In genomic region chr7:11529382-11529781, GRCh38 we compare ENCODE assay signal across 17 cellular contexts.
DNase-seq lines count a peak whose midpoint lies in the region; TF ChIP-seq lines count a peak whose summit lies in the region.
"Had no signal": no experiment of that assay in that cellular context is flagged by ENCODE, and none has a peak within 500 bp of the region (broad histone marks: within the 10 kb centered on the region; RNA-seq: fewer than 3 reads in every experiment).

No MANE protein-coding gene starts in this region.

- H3K56ac ChIP-seq in mesendoderm (ENCODE audit: low read length), result no peak overlapping the region

- no peak overlapping the region for H2BK5ac ChIP-seq in mesendoderm (ENCODE audit: low read length)

- H3K27ac ChIP-seq in VCaP, result peak overlapping the region; percentile 7
- no peak overlapping the region for H3K27ac ChIP-seq in mesendoderm (ENCODE audit: low read depth, low read length)
- no peak overlapping the region for H3K27ac ChIP-seq in effector memory CD4-positive, alpha-beta T cell (ENCODE audit: insufficient read depth, low read length, poor library complexity, severe bottlenecking)
- H3K27ac ChIP-seq: BLaER1, GM23248 had no signal

- no peak overlapping the region for H4K5ac ChIP-seq in mesendoderm (ENCODE audit: low read length)

- H3K9me3 ChIP-seq in effector memory CD4-positive, alpha-beta T cell (ENCODE audit: control insufficient read depth, low read length), result no peaks in the 10 kb centered on the region
- H3K9me3 ChIP-seq: HAP-1 had no signal

- WGBS in mesendoderm (ENCODE audit: extremely low coverage, insufficient coverage, low lambda C conversion rate), result no CpG with 5 or more reads among the region's 3 CpGs

- H3K4me3 ChIP-seq in LNCaP clone FGC (ENCODE audit: low read depth, low read length) (no peak overlapping the region), mesendoderm (ENCODE audit: low read length) (no peak overlapping the region)
- no peak overlapping the region for H3K4me3 ChIP-seq in effector memory CD4-positive, alpha-beta T cell (ENCODE audit: insufficient read depth, low read depth, low read length, poor library complexity, severe bottlenecking)
- H3K4me3 ChIP-seq: BLaER1, GM12878, GM23248, HAP-1 had no signal

- TF ChIP-seq CTCF in LNCaP clone FGC (IDR thresholded peaks at IDR 0.05; ENCODE audit: control insufficient read depth, extremely low read depth, insufficient read depth) (no peak), VCaP (conservative IDR thresholded peaks at IDR 0.05) (no peak)

- H3K9ac ChIP-seq in mesendoderm (ENCODE audit: low read length), result no peak overlapping the region
- H3K9ac ChIP-seq: BLaER1, GM23248 had no signal

- no peak overlapping the region for H2BK15ac ChIP-seq in mesendoderm (replicated peaks; ENCODE audit: low read depth)

- H3K4me2 ChIP-seq in mesendoderm (ENCODE audit: low read length), result no peak overlapping the region
- H3K4me2 ChIP-seq: BLaER1 had no signal

- H2AK5ac ChIP-seq in mesendoderm (ENCODE audit: low read length), result no peak overlapping the region

- no peaks in the 10 kb centered on the region for H3K79me2 ChIP-seq in mesendoderm (ENCODE audit: control insufficient read depth, insufficient read depth, low read length)

- no peak overlapping the region for H3K23ac ChIP-seq in mesendoderm (ENCODE audit: low read length)

- H2BK120ac ChIP-seq in mesendoderm (ENCODE audit: low read depth, low read length), result no peak overlapping the region

- H3K79me1 ChIP-seq in mesendoderm (ENCODE audit: low read length), result no peaks in the 10 kb centered on the region

- no peak overlapping the region for H3K18ac ChIP-seq in mesendoderm (ENCODE audit: low read length)

- no peaks in the 10 kb centered on the region for H3K27me3 ChIP-seq in mesendoderm (ENCODE audit: insufficient read depth, low read length, poor library complexity)
- H3K27me3 ChIP-seq in effector memory CD4-positive, alpha-beta T cell (replicated peaks; ENCODE audit: control insufficient read depth, insufficient read depth, low read length, poor library complexity, severe bottlenecking), result no peaks in the 10 kb centered on the region
- H3K27me3 ChIP-seq: BLaER1 had no signal

- H3K4ac ChIP-seq in mesendoderm (ENCODE audit: low read depth, low read length), result no peak overlapping the region

- DNase-seq in LNCaP clone FGC (ENCODE audit: low read depth), result peak; percentile 58
- DNase-seq in mesendoderm, result peak; percentile 70
- no peak for DNase-seq in KBM-7
- DNase-seq in effector memory CD4-positive, alpha-beta T cell, result no peak
- DNase-seq in 8988T, result no peak
- DNase-seq: CD4-positive, alpha-beta T cell; CD8-positive, alpha-beta memory T cell; DMS 273 treated with DMSO at 0.1 percent for 48 hours; DMS79; EL; GDM1; GM23248; HFFc6 had no signal

- H4K8ac ChIP-seq in mesendoderm (ENCODE audit: low read depth, low read length), result no peak overlapping the region

- H3K36me3 ChIP-seq in mesendoderm (ENCODE audit: control insufficient read depth, insufficient read depth, low read length), result no peaks in the 10 kb centered on the region
- H3K36me3 ChIP-seq in effector memory CD4-positive, alpha-beta T cell (ENCODE audit: control insufficient read depth, insufficient read depth, low read length), result no peaks in the 10 kb centered on the region
- H3K36me3 ChIP-seq: BLaER1, HAP-1 had no signal

- no peaks in the 10 kb centered on the region for H3K4me1 ChIP-seq in mesendoderm (ENCODE audit: control insufficient read depth, low read depth, low read length)
- no peaks in the 10 kb centered on the region for H3K4me1 ChIP-seq in effector memory CD4-positive, alpha-beta T cell (ENCODE audit: control insufficient read depth, insufficient read depth, low read length, poor library complexity, severe bottlenecking)

- in situ Hi-C loops in KBM-7 (cut with MboI; ENCODE audit: low pct_unique_long_range_greater_than_20kb, low sequenced_read_pairs), result no loop called here

Comparison
In these comparisons a context has a peak if more than half of its experiments do, and no peak if none do; other contexts are left out.
1. DNase-seq: peak in LNCaP clone FGC (single experiment) and mesendoderm (single experiment); none in KBM-7 (single experiment), effector memory CD4-positive, alpha-beta T cell (0 of 3) and 8988T (single experiment).